8 cellular contexts compared by ENCODE assay signal in the genomic region with DNA sequence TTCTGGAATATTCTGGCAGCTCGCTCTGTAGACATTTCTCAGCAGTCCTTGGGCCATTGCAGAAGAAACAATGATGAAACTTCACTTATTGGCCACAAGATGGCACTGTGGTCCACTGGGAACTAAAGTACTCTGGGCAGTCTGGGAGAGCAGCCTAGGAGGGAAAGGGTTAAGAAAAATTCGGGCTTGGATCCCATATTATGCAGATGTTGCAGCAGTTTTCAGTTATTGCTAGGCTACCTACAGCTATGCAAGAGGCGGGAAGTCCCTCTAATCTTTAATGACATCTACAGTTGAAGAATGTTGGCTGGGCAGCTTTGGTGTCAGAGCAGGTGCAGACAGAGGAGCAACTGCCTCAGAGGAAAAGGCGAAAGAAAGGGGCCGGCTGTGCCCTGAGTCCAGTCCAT.
DNase-seq lines count a peak whose midpoint lies in the region; ATAC-seq and TF ChIP-seq lines count a peak whose summit lies in the region.

No MANE protein-coding gene starts in this region.

- peak; percentile 68 to 82 for TF ChIP-seq CTCF in Caco-2 (IDR thresholded peaks at IDR 0.05; ENCODE audit: insufficient read depth in 1 of 2, low read depth in 1 of 2, low read length in 1 of 2, severe bottlenecking in 1 of 2, unreplicated experiment in 1 of 2)
- TF ChIP-seq CTCF in smooth muscle cell (IDR thresholded peaks at IDR 0.05; ENCODE audit: borderline replicate concordance, insufficient read depth, poor library complexity, severe bottlenecking) = peak; percentile 68

- no TSS peak for BruUV-seq in Caco-2 (replicated peaks; lab: Mats Ljungman, UMichigan)

- H3K4me3 Mint-ChIP-seq in Caco-2 (ENCODE audit: unreplicated experiment) = no peak overlapping the region

- H3K9ac ChIP-seq in adipocyte (ENCODE audit: low read length) (no peak overlapping the region), smooth muscle cell (ENCODE audit: low read depth) (no peak overlapping the region)

- H3K4me3 ChIP-seq in Caco-2 (ENCODE audit: low read depth, low read length) = no peak overlapping the region
- H3K4me3 ChIP-seq in adipocyte (ENCODE audit: low read length) = no peak overlapping the region
- H3K4me3 ChIP-seq in smooth muscle cell = no peak overlapping the region

- no peak overlapping the region for H3K27ac ChIP-seq in smooth muscle cell (ENCODE audit: low read depth)

- H3K27me3 ChIP-seq in Caco-2 (replicated peaks; ENCODE audit: control insufficient read depth, insufficient read depth, low read length) (no peaks in the 10 kb centered on the region), adipocyte (replicated peaks; ENCODE audit: control insufficient read depth, insufficient read depth, low read length) (no peaks in the 10 kb centered on the region), smooth muscle cell (ENCODE audit: low read depth) (no peaks in the 10 kb centered on the region)

- no peaks in the 10 kb centered on the region for H3K9me3 Mint-ChIP-seq in Caco-2 (ENCODE audit: unreplicated experiment)

- no peak overlapping the region for H3K27ac Mint-ChIP-seq in Caco-2 (ENCODE audit: unreplicated experiment)

- H3K36me3 ChIP-seq in Caco-2 (ENCODE audit: control insufficient read depth, insufficient read depth, low read length) (no peaks in the 10 kb centered on the region), adipocyte (ENCODE audit: control insufficient read depth, insufficient read depth, low read length, severe bottlenecking) (no peaks in the 10 kb centered on the region), smooth muscle cell (ENCODE audit: low read depth) (no peaks in the 10 kb centered on the region)

- ATAC-seq in GM18867 (IDR thresholded peaks at IDR 0.05; ENCODE audit: unreplicated experiment) (peak; percentile 85), HG03039 (IDR thresholded peaks at IDR 0.05; ENCODE audit: unreplicated experiment) (peak; percentile 70)

- no peak overlapping the region for H2AFZ ChIP-seq in smooth muscle cell (ENCODE audit: low read depth)

- H3K79me2 ChIP-seq in smooth muscle cell (ENCODE audit: low read depth) = no peaks in the 10 kb centered on the region

- POLR2A ChIA-PET in Caco-2 (lab: Charles Lee) = no interaction called here

- intact Hi-C loops in Caco-2 (cut with micrococcal nuclease; ENCODE audit: unreplicated experiment) = loop anchor here (1.0 kb wide), 1 partner anchor 24 kb away; no protein-coding TSS in a partner anchor

- H3K4me1 Mint-ChIP-seq in Caco-2 (ENCODE audit: low read depth, unreplicated experiment) = no peaks in the 10 kb centered on the region

- H3F3A ChIP-seq in smooth muscle cell (ENCODE audit: low read depth) = no peaks in the 10 kb centered on the region

- H3K4me1 ChIP-seq in Caco-2 (peaks cover 11% of the 10 kb centered on the region), adipocyte (ENCODE audit: control insufficient read depth, insufficient read depth, low read length) (peaks cover 22% of the 10 kb centered on the region), smooth muscle cell (ENCODE audit: low read depth) (peaks cover 5% of the 10 kb centered on the region)

- CTCF ChIA-PET in Caco-2 (lab: Charles Lee) = interaction anchor here (0.7 to 2.1 kb wide), 7 partner anchors 9 to 128 kb away, joined by 3 to 9 read pairs (median 5); no protein-coding TSS in a partner anchor

- peaks cover 22% of the 10 kb centered on the region for H3K27me3 Mint-ChIP-seq in Caco-2 (ENCODE audit: insufficient read depth, unreplicated experiment)

- peak overlapping the region; percentile 19 for H3K4me2 ChIP-seq in smooth muscle cell

- H3K9me3 ChIP-seq in Caco-2 (no peaks in the 10 kb centered on the region), adipocyte (ENCODE audit: control insufficient read depth, low read length) (no peaks in the 10 kb centered on the region), smooth muscle cell (replicated peaks; ENCODE audit: low read depth) (no peaks in the 10 kb centered on the region)

- DNase-seq in Caco-2 = peak; percentile 50 to 67
- peak; percentile 29 for DNase-seq in NCI-H345 (lab: John Stamatoyannopoulos, UW)
- DNase-seq in adipocyte (ENCODE audit: low read depth) = peak; percentile 84
- peak; percentile 50 for DNase-seq in hepatic stellate cell (ENCODE audit: low spot score)
- DNase-seq in smooth muscle cell (lab: John Stamatoyannopoulos, UW; ENCODE audit: unreplicated experiment) = no peak
- DNase-seq in amniotic stem cell (lab: John Stamatoyannopoulos, UW) = no peak

- 26% methylated on average over 5 of the region's 5 CpGs for WGBS in smooth muscle cell (ENCODE audit: low lambda C conversion rate)

- no peaks in the 10 kb centered on the region for H4K20me1 ChIP-seq in smooth muscle cell (ENCODE audit: low read depth)

- no peaks in the 10 kb centered on the region for H3K36me3 Mint-ChIP-seq in Caco-2 (ENCODE audit: insufficient read depth, unreplicated experiment)

Comparison
In these comparisons a context has a peak if more than half of its experiments do, and no peak if none do; other contexts are left out.
1. DNase-seq: peak in Caco-2 (2 of 2), NCI-H345 (single experiment), adipocyte (single experiment) and hepatic stellate cell (single experiment); none in smooth muscle cell (single experiment) and amniotic stem cell (single experiment).